In genomic region chr7:85931919-85932318, GRCh38 we compare ENCODE assay signal across 39 cellular contexts.
"Had no signal": no experiment of that assay in that cellular context is flagged by ENCODE, and none has a peak within 500 bp of the region (broad histone marks: within the 10 kb centered on the region; RNA-seq: fewer than 3 reads in every experiment).

No MANE protein-coding gene starts in this region.

- H3K4me3 ChIP-seq: adrenal gland, ascending aorta, body of pancreas, breast epithelium, cardiac muscle cell had no signal

- ATAC-seq: activated naive CD4-positive, alpha-beta T cell treated with anti-CD3 and anti-CD28 coated beads, Interleukin-2, amount 50 U/mL, for 72 hours; activated naive CD8-positive, alpha-beta T cell treated with anti-CD3 and anti-CD28 coated beads, Interleukin-2, amount 50 U/mL, for 24 hours; activated T-cell treated with anti-CD3 and anti-CD28 coated beads, Interleukin-2, amount 50 U/mL, for 4 hours; activated T-cell treated with anti-CD3 and anti-CD28 coated beads, Interleukin-2, amount 50 U/mL, for 72 hours; activated T-helper 17 cell treated with anti-CD3 and anti-CD28 coated beads, Interleukin-2, amount 50 U/mL, for 72 hours; body of pancreas had no signal

- H3K27ac Mint-ChIP-seq: activated naive CD4-positive, alpha-beta T cell treated with anti-CD3 and anti-CD28 coated beads for 36 hours; activated naive CD4-positive, alpha-beta T cell treated with anti-CD3 and anti-CD28 coated beads, Interleukin-2, amount 10 ng/mL, durations not matched to agents 7 days and 5 days; activated naive CD4-positive, alpha-beta T cell treated with anti-CD3 and anti-CD28 coated beads, Interleukin-2, amount 50 U/mL, for 24 hours; activated naive CD4-positive, alpha-beta T cell treated with anti-CD3 and anti-CD28 coated beads, Interleukin-2, amount 50 U/mL, for 72 hours; activated naive CD8-positive, alpha-beta T cell; activated naive CD8-positive, alpha-beta T cell treated with anti-CD3 and anti-CD28 coated beads for 36 hours; activated naive CD8-positive, alpha-beta T cell treated with anti-CD3 and anti-CD28 coated beads, Interleukin-2, amount 10 ng/mL, durations not matched to agents 7 days and 5 days; activated naive CD8-positive, alpha-beta T cell treated with anti-CD3 and anti-CD28 coated beads, Interleukin-2, amount 50 U/mL, for 24 hours; activated T-cell treated with anti-CD3 and anti-CD28 coated beads, Interleukin-2, amount 50 U/mL, for 24 hours; activated T-cell treated with anti-CD3 and anti-CD28 coated beads, Interleukin-2, amount 50 U/mL, for 72 hours; activated T-helper 1 cell treated with anti-CD3 and anti-CD28 coated beads, Interleukin-12 subunit alpha, Interleukin-12 subunit beta, Interleukin-2, Interleukin-4 antibody, amounts not matched to agents 30 ng/mL and 10 ng/mL and 1 ng/mL, durations not matched to agents 14 hours and 24 hours and 36 hours; activated T-helper 17 cell treated with anti-CD3 and anti-CD28 coated beads, Interleukin-2, amount 50 U/mL, for 72 hours; activated T-helper 2 cell treated with anti-CD3 and anti-CD28 coated beads, Interferon-gamma antibody, Interleukin-2, Interleukin-4, amounts not matched to agents 10 μg/mL and 5 μg/mL and 100 μg/mL, durations not matched to agents 14 hours and 24 hours and 36 hours; brain had no signal

- H3K27me3 Mint-ChIP-seq: activated naive CD4-positive, alpha-beta T cell treated with anti-CD3 and anti-CD28 coated beads, Interleukin-2, amount 10 ng/mL, durations not matched to agents 7 days and 5 days; activated naive CD4-positive, alpha-beta T cell treated with anti-CD3 and anti-CD28 coated beads, Interleukin-2, amount 50 U/mL, for 24 hours; activated naive CD8-positive, alpha-beta T cell; activated naive CD8-positive, alpha-beta T cell treated with anti-CD3 and anti-CD28 coated beads for 36 hours; activated naive CD8-positive, alpha-beta T cell treated with anti-CD3 and anti-CD28 coated beads, Interleukin-2, amount 10 ng/mL, durations not matched to agents 7 days and 5 days; activated naive CD8-positive, alpha-beta T cell treated with anti-CD3 and anti-CD28 coated beads, Interleukin-2, amount 50 U/mL, for 24 hours; activated T-cell treated with anti-CD3 and anti-CD28 coated beads, Interleukin-2, amount 50 U/mL, for 24 hours; activated T-helper 17 cell treated with anti-CD3 and anti-CD28 coated beads, Interleukin-2, amount 50 U/mL, for 72 hours; brain; central memory CD8-positive, alpha-beta T cell had no signal

- H3K36me3 Mint-ChIP-seq: activated naive CD4-positive, alpha-beta T cell treated with anti-CD3 and anti-CD28 coated beads, Interleukin-2, amount 10 ng/mL, durations not matched to agents 7 days and 5 days; activated naive CD4-positive, alpha-beta T cell treated with anti-CD3 and anti-CD28 coated beads, Interleukin-2, amount 50 U/mL, for 24 hours; activated naive CD4-positive, alpha-beta T cell treated with anti-CD3 and anti-CD28 coated beads, Interleukin-2, amount 50 U/mL, for 72 hours; activated naive CD8-positive, alpha-beta T cell; activated naive CD8-positive, alpha-beta T cell treated with anti-CD3 and anti-CD28 coated beads for 36 hours; activated naive CD8-positive, alpha-beta T cell treated with anti-CD3 and anti-CD28 coated beads, Interleukin-2, amount 10 ng/mL, durations not matched to agents 7 days and 5 days; brain had no signal

- FAIRE-seq: astrocyte, bronchial epithelial cell had no signal

- H3K36me3 ChIP-seq: adrenal gland, ascending aorta, brain microvascular endothelial cell, breast epithelium, cardiac muscle cell had no signal

- H3K9me3 ChIP-seq: adrenal gland, body of pancreas had no signal

- DNase-seq: activated effector memory CD4-positive, alpha-beta T cell treated with anti-CD3 and anti-CD28 coated beads, Interleukin-2, amount 50 U/mL, for 16 hours; activated effector memory CD4-positive, alpha-beta T cell treated with Interleukin-2 at 50 U/mL for 16 hours; activated gamma-delta T cell; activated gamma-delta T cell treated with Interleukin-2 at 50 U/mL for 16 hours; activated naive CD4-positive, alpha-beta T cell; activated naive CD4-positive, alpha-beta T cell treated with anti-CD3 and anti-CD28 coated beads for 36 hours; activated naive CD4-positive, alpha-beta T cell treated with anti-CD3 and anti-CD28 coated beads, Interleukin-2, amount 10 ng/mL, durations not matched to agents 7 days and 5 days; activated naive CD4-positive, alpha-beta T cell treated with anti-CD3 and anti-CD28 coated beads, Interleukin-2, amount 50 U/mL, for 16 hours; activated naive CD4-positive, alpha-beta T cell treated with Interleukin-2 at 50 U/mL for 16 hours; activated naive CD8-positive, alpha-beta T cell treated with anti-CD3 and anti-CD28 coated beads for 36 hours; activated naive CD8-positive, alpha-beta T cell treated with anti-CD3 and anti-CD28 coated beads, Interleukin-2, amount 10 ng/mL, durations not matched to agents 7 days and 5 days; activated naive CD8-positive, alpha-beta T cell treated with anti-CD3 and anti-CD28 coated beads, Interleukin-2, amount 50 U/mL, for 24 hours; activated T-cell treated with anti-CD3 and anti-CD28 coated beads, Interleukin-2, amount 50 U/mL, for 24 hours; activated T-cell treated with anti-CD3 and anti-CD28 coated beads, Interleukin-2, amount 50 U/mL, for 4 hours; activated T-cell treated with anti-CD3 and anti-CD28 coated beads, Interleukin-2, amount 50 U/mL, for 48 hours; activated T-cell treated with anti-CD3 and anti-CD28 coated beads, Interleukin-2, amount 50 U/mL, for 72 hours; adrenal gland; amniotic stem cell; amygdala; anterior cingulate cortex; aorta; body of pancreas; brain microvascular endothelial cell; caudate nucleus; central memory CD4-positive, alpha-beta T cell; cerebellar nuclear complex had no signal

- H3K4me1 ChIP-seq: adrenal gland, ascending aorta, body of pancreas, breast epithelium had no signal

- H3K27ac ChIP-seq: adrenal gland, ascending aorta, body of pancreas, brain microvascular endothelial cell, breast epithelium, cardiac muscle cell had no signal

- H3K27me3 ChIP-seq: adrenal gland, ascending aorta, body of pancreas, brain microvascular endothelial cell, breast epithelium, cardiac muscle cell had no signal

- H3K4me3 Mint-ChIP-seq: activated naive CD4-positive, alpha-beta T cell treated with anti-CD3 and anti-CD28 coated beads for 36 hours; activated naive CD4-positive, alpha-beta T cell treated with anti-CD3 and anti-CD28 coated beads, Interleukin-2, amount 10 ng/mL, durations not matched to agents 7 days and 5 days; activated naive CD4-positive, alpha-beta T cell treated with anti-CD3 and anti-CD28 coated beads, Interleukin-2, amount 50 U/mL, for 24 hours; activated naive CD8-positive, alpha-beta T cell; activated naive CD8-positive, alpha-beta T cell treated with anti-CD3 and anti-CD28 coated beads for 36 hours; activated naive CD8-positive, alpha-beta T cell treated with anti-CD3 and anti-CD28 coated beads, Interleukin-2, amount 10 ng/mL, durations not matched to agents 7 days and 5 days; activated naive CD8-positive, alpha-beta T cell treated with anti-CD3 and anti-CD28 coated beads, Interleukin-2, amount 50 U/mL, for 24 hours; activated T-cell treated with anti-CD3 and anti-CD28 coated beads, Interleukin-2, amount 50 U/mL, for 24 hours; activated T-cell treated with anti-CD3 and anti-CD28 coated beads, Interleukin-2, amount 50 U/mL, for 4 hours; activated T-cell treated with anti-CD3 and anti-CD28 coated beads, Interleukin-2, amount 50 U/mL, for 72 hours; activated T-helper 1 cell treated with anti-CD3 and anti-CD28 coated beads, Interleukin-12 subunit alpha, Interleukin-12 subunit beta, Interleukin-2, Interleukin-4 antibody, amounts not matched to agents 30 ng/mL and 10 ng/mL and 1 ng/mL, durations not matched to agents 14 hours and 24 hours and 36 hours; activated T-helper 17 cell treated with anti-CD3 and anti-CD28 coated beads, Interleukin-2, amount 50 U/mL, for 72 hours; brain; central memory CD8-positive, alpha-beta T cell had no signal

- H3K4me1 Mint-ChIP-seq: activated naive CD4-positive, alpha-beta T cell treated with anti-CD3 and anti-CD28 coated beads, Interleukin-2, amount 10 ng/mL, durations not matched to agents 7 days and 5 days; activated naive CD4-positive, alpha-beta T cell treated with anti-CD3 and anti-CD28 coated beads, Interleukin-2, amount 50 U/mL, for 24 hours; activated naive CD8-positive, alpha-beta T cell treated with anti-CD3 and anti-CD28 coated beads for 36 hours; activated naive CD8-positive, alpha-beta T cell treated with anti-CD3 and anti-CD28 coated beads, Interleukin-2, amount 10 ng/mL, durations not matched to agents 7 days and 5 days; activated naive CD8-positive, alpha-beta T cell treated with anti-CD3 and anti-CD28 coated beads, Interleukin-2, amount 50 U/mL, for 24 hours; activated T-helper 17 cell treated with anti-CD3 and anti-CD28 coated beads, Interleukin-2, amount 50 U/mL, for 72 hours; brain; central memory CD8-positive, alpha-beta T cell had no signal
